ENCODE assay signal across 12 cellular contexts in the genomic region with DNA sequence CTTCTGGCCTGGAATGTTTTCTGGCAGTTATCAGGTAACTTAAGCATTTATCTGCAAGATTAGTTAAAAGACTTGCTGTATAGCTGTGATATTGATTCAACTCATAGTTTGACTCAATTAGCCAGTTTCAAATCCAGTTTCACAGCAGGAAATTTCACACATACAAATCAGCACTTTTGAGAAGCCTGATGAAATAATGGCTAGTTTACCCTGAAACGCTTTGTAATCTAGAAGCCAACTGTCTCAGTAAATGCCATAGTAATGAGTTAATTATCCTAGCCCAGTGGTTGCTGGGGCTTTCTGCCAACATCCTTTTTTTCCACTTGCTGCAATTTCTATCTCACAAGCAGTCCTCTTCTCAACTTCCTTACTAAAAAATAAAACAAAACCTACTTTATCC. TPM values are rescaled to one million over a fixed set of nuclear protein-coding genes. Genes with fewer than 3 reads are reported as not detected.
DNase-seq lines count a peak whose midpoint lies in the region; ATAC-seq, FAIRE-seq and TF ChIP-seq lines count a peak whose summit lies in the region.
"Had no signal": no experiment of that assay in that cellular context is flagged by ENCODE, and none has a peak within 500 bp of the region (broad histone marks: within the 10 kb centered on the region; RNA-seq: fewer than 3 reads in every experiment).

No MANE protein-coding gene starts in this region.

- intact Hi-C loops in left colon (cut with DNase I, micrococcal nuclease) = no loop called here

- no peaks in the 10 kb centered on the region for H3K36me3 Mint-ChIP-seq in WTC11
- H3K36me3 Mint-ChIP-seq in activated naive CD8-positive, alpha-beta T cell treated with anti-CD3 and anti-CD28 coated beads, Interleukin-2, amount 50 U/mL, for 24 hours (ENCODE audit: low read depth) = no peaks in the 10 kb centered on the region
- H3K36me3 Mint-ChIP-seq: activated naive CD4-positive, alpha-beta T cell treated with anti-CD3 and anti-CD28 coated beads, Interleukin-2, amount 10 ng/mL, durations not matched to agents 7 days and 5 days had no signal

- POLR2A ChIA-PET in WTC11 (lab: Charles Lee) = no interaction called here

- peaks cover 7% of the 10 kb centered on the region for H3K27me3 Mint-ChIP-seq in WTC11 (ENCODE audit: low read depth)
- H3K27me3 Mint-ChIP-seq in activated naive CD8-positive, alpha-beta T cell treated with anti-CD3 and anti-CD28 coated beads, Interleukin-2, amount 50 U/mL, for 24 hours = peaks cover 6% of the 10 kb centered on the region
- H3K27me3 Mint-ChIP-seq: activated naive CD4-positive, alpha-beta T cell treated with anti-CD3 and anti-CD28 coated beads, Interleukin-2, amount 10 ng/mL, durations not matched to agents 7 days and 5 days had no signal

- 8 to 19% methylated on average over 1 of the region's 1 CpG for WGBS in tibial nerve, 2 donors

- DNase-seq in GM19239 (ENCODE audit: insufficient read length, low spot score) = no peak
- peak; percentile 32 for DNase-seq in NCI-H1694 treated with DMSO at 0.1 percent for 48 hours (lab: John Stamatoyannopoulos, UW)
- no peak for DNase-seq in WTC11 (ENCODE audit: low spot score)
- peak; percentile 59 for DNase-seq in kidney tubule cell (ENCODE audit: low spot score)
- no peak for DNase-seq in left colon
- no peak for DNase-seq in activated naive CD8-positive, alpha-beta T cell treated with anti-CD3 and anti-CD28 coated beads, Interleukin-2, amount 50 U/mL, for 24 hours
- no peak for DNase-seq in tibial nerve (ENCODE audit: low spot score in 2 of 2)
- DNase-seq: activated CD4-positive, alpha-beta T cell treated with anti-CD3 and anti-CD28 coated beads, Interleukin-2, amount 50 U/mL, for 1 hour; activated naive CD4-positive, alpha-beta T cell treated with anti-CD3 and anti-CD28 coated beads, Interleukin-2, amount 10 ng/mL, durations not matched to agents 7 days and 5 days; GOT3; SIG-M5 had no signal

- H3K9me3 ChIP-seq in tibial nerve = no peaks in the 10 kb centered on the region

- no peak overlapping the region for H3K4me3 Mint-ChIP-seq in WTC11
- H3K4me3 Mint-ChIP-seq in activated naive CD8-positive, alpha-beta T cell treated with anti-CD3 and anti-CD28 coated beads, Interleukin-2, amount 50 U/mL, for 24 hours = no peak overlapping the region
- H3K4me3 Mint-ChIP-seq: activated naive CD4-positive, alpha-beta T cell treated with anti-CD3 and anti-CD28 coated beads, Interleukin-2, amount 10 ng/mL, durations not matched to agents 7 days and 5 days had no signal

- H3K4me1 ChIP-seq in tibial nerve = peaks cover 0 to 10% (median 5%) of the 10 kb centered on the region in 4 donors

- no peaks in the 10 kb centered on the region for H3K4me1 Mint-ChIP-seq in WTC11
- H3K4me1 Mint-ChIP-seq in activated naive CD8-positive, alpha-beta T cell treated with anti-CD3 and anti-CD28 coated beads, Interleukin-2, amount 50 U/mL, for 24 hours = no peaks in the 10 kb centered on the region
- H3K4me1 Mint-ChIP-seq: activated naive CD4-positive, alpha-beta T cell treated with anti-CD3 and anti-CD28 coated beads, Interleukin-2, amount 10 ng/mL, durations not matched to agents 7 days and 5 days had no signal

- FAIRE-seq in GM19239 (lab: Jason Lieb, UNC) = peak; percentile 11

- no peaks in the 10 kb centered on the region for H3K27me3 ChIP-seq in tibial nerve

- no peak overlapping the region for H3K4me3 ChIP-seq in tibial nerve

- ATAC-seq in WTC11 = no peak
- ATAC-seq in left colon = no peak
- no peak for ATAC-seq in activated naive CD8-positive, alpha-beta T cell treated with anti-CD3 and anti-CD28 coated beads, Interleukin-2, amount 50 U/mL, for 24 hours
- no peak for ATAC-seq in HG03108 (IDR thresholded peaks at IDR 0.05; ENCODE audit: unreplicated experiment)

- TF ChIP-seq CTCF in WTC11 (IDR thresholded peaks at IDR 0.05) (no peak), tibial nerve (IDR thresholded peaks at IDR 0.05) (no peak)

- H3K9me3 Mint-ChIP-seq in WTC11 = no peaks in the 10 kb centered on the region
- H3K9me3 Mint-ChIP-seq in activated naive CD8-positive, alpha-beta T cell treated with anti-CD3 and anti-CD28 coated beads, Interleukin-2, amount 50 U/mL, for 24 hours = no peaks in the 10 kb centered on the region
- H3K9me3 Mint-ChIP-seq: activated naive CD4-positive, alpha-beta T cell treated with anti-CD3 and anti-CD28 coated beads, Interleukin-2, amount 10 ng/mL, durations not matched to agents 7 days and 5 days had no signal

- H3K36me3 ChIP-seq in tibial nerve = no peaks in the 10 kb centered on the region

- no peak overlapping the region for H3K27ac ChIP-seq in tibial nerve

- TF ChIP-seq POLR2A in tibial nerve (IDR thresholded peaks at IDR 0.05) = no peak

- no peak for TF ChIP-seq EP300 in tibial nerve (IDR thresholded peaks at IDR 0.05)

- CTCF ChIA-PET in WTC11 (lab: Charles Lee) = no interaction called here

- H3K27ac Mint-ChIP-seq in WTC11 = no peak overlapping the region
- no peak overlapping the region for H3K27ac Mint-ChIP-seq in activated naive CD8-positive, alpha-beta T cell treated with anti-CD3 and anti-CD28 coated beads, Interleukin-2, amount 50 U/mL, for 24 hours
- H3K27ac Mint-ChIP-seq: activated naive CD4-positive, alpha-beta T cell treated with anti-CD3 and anti-CD28 coated beads, Interleukin-2, amount 10 ng/mL, durations not matched to agents 7 days and 5 days had no signal

TF ChIP-seq in WTC11, 78 proteins besides CTCF, POLR2A, EP300 and RAD21:
- TF ChIP-seq RORB (CRISPR knock-in tag; IDR thresholded peaks at IDR 0.05) = 0 out of 2 replicates have a peak, but pooled peaks have one; percentile 38
- no peak for TF ChIP-seq RELA (CRISPR knock-in tag; IDR thresholded peaks at IDR 0.05; ENCODE audit: borderline replicate concordance)

RNA-seq across cellular contexts. Expression of gene ARHGEF38, which starts 53.1 kb away (rescaled TPM):
- total RNA-seq in WTC11 (2021) (not detected in 3 replicates), left colon (10 to 100 TPM; 11.6 to 23.7 TPM), tibial nerve (not detected)

Comparison
In these comparisons a context has a peak if more than half of its experiments do, and no peak if none do; other contexts are left out.
1. DNase-seq: peak in NCI-H1694 treated with DMSO at 0.1 percent for 48 hours (single experiment) and kidney tubule cell (single experiment); none in GM19239 (single experiment), WTC11 (single experiment), left colon (0 of 2), activated naive CD8-positive, alpha-beta T cell treated with anti-CD3 and anti-CD28 coated beads, Interleukin-2, amount 50 U/mL, for 24 hours (single experiment) and tibial nerve (0 of 2).
2. RNA of gene ARHGEF38, which starts 53.1 kb away (total RNA-seq): 11.6 to 23.7 TPM in left colon; not detected in WTC11 and not detected in tibial nerve; every median in the first group is over 10 times any median in the second.